Comparison of ENCODE assay signal across 27 cellular contexts in the genomic region with DNA sequence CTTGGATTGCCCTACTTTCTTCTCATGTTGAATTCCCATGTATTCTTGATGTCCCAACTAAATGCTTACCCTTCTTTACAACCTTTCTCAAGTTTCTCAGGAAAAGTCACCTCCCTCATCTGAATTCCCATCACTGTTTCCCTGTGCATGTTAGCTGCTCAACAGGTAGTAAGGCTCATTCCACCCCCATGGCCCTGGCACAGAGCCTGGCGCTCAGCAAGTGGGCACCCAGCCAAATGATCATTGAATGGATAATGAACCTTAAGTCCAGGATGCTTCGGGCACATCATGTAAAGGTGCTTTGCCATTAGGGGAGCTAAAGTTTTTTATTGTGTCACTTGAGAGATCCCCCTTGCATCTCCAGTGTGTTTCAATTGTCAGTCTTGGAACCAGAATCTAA.
DNase-seq lines count a peak whose midpoint lies in the region; ATAC-seq, FAIRE-seq and TF ChIP-seq lines count a peak whose summit lies in the region.
"Had no signal": no experiment of that assay in that cellular context is flagged by ENCODE, and none has a peak within 500 bp of the region (broad histone marks: within the 10 kb centered on the region; RNA-seq: fewer than 3 reads in every experiment).

No MANE protein-coding gene starts in this region.

- FAIRE-seq in H54 (lab: Jason Lieb, UNC) = peak; percentile 45
- FAIRE-seq: astrocyte, GM12878 had no signal

- intact Hi-C loops in MCF 10A (cut with micrococcal nuclease) (no loop called here), mucosa of descending colon (cut with DNase I, micrococcal nuclease) (no loop called here)

- H3K9me3 Mint-ChIP-seq in MCF 10A (ENCODE audit: unreplicated experiment) = no peaks in the 10 kb centered on the region
- H3K9me3 Mint-ChIP-seq in stimulated activated memory B cell treated with anti-CD40 and anti-IgM and Interleukin-4, amounts not matched to agents 10 μg/mL and 1 μg/mL and 100 μg/mL, for 72 hours = no peaks in the 10 kb centered on the region
- H3K9me3 Mint-ChIP-seq: activated naive CD4-positive, alpha-beta T cell treated with anti-CD3 and anti-CD28 coated beads, Interleukin-2, amount 50 U/mL, for 24 hours; CD4-positive, alpha-beta memory T cell; immature natural killer cell; stimulated activated effector memory CD8-positive, alpha-beta T cell treated with anti-CD3 and anti-CD28 coated beads, Interleukin-12 subunit alpha, Interleukin-12 subunit beta, amount 100 ng/mL, for 72 hours; T-helper 1 cell treated with Interleukin-12 subunit alpha and Interleukin-12 subunit beta and Interleukin-4 antibody, amounts not matched to agents 30 μg/mL and 1 μg/mL, for 36 hours had no signal

- H3K9me3 ChIP-seq in mucosa of descending colon = no peaks in the 10 kb centered on the region
- H3K9me3 ChIP-seq: lower lobe of right lung, thoracic aorta had no signal

- no peak overlapping the region for H3K27ac Mint-ChIP-seq in MCF 10A (ENCODE audit: low read depth, unreplicated experiment)
- no peak overlapping the region for H3K27ac Mint-ChIP-seq in stimulated activated memory B cell treated with anti-CD40 and anti-IgM and Interleukin-4, amounts not matched to agents 10 μg/mL and 1 μg/mL and 100 μg/mL, for 72 hours
- H3K27ac Mint-ChIP-seq: activated naive CD4-positive, alpha-beta T cell treated with anti-CD3 and anti-CD28 coated beads, Interleukin-2, amount 50 U/mL, for 24 hours; CD4-positive, alpha-beta memory T cell; immature natural killer cell; stimulated activated effector memory CD8-positive, alpha-beta T cell treated with anti-CD3 and anti-CD28 coated beads, Interleukin-12 subunit alpha, Interleukin-12 subunit beta, amount 100 ng/mL, for 72 hours; T-helper 1 cell treated with Interleukin-12 subunit alpha and Interleukin-12 subunit beta and Interleukin-4 antibody, amounts not matched to agents 30 μg/mL and 1 μg/mL, for 36 hours had no signal

- H3K27me3 Mint-ChIP-seq in MCF 10A (ENCODE audit: insufficient read depth, unreplicated experiment) = no peaks in the 10 kb centered on the region
- no peaks in the 10 kb centered on the region for H3K27me3 Mint-ChIP-seq in stimulated activated memory B cell treated with anti-CD40 and anti-IgM and Interleukin-4, amounts not matched to agents 10 μg/mL and 1 μg/mL and 100 μg/mL, for 72 hours
- H3K27me3 Mint-ChIP-seq: activated naive CD4-positive, alpha-beta T cell treated with anti-CD3 and anti-CD28 coated beads, Interleukin-2, amount 50 U/mL, for 24 hours; CD4-positive, alpha-beta memory T cell had no signal

- TF ChIP-seq CTCF in MCF 10A (IDR thresholded peaks at IDR 0.05; ENCODE audit: unreplicated experiment) (no peak), mucosa of descending colon (IDR thresholded peaks at IDR 0.05) (no peak)

- no peak for TF ChIP-seq POLR2A in H54 (IDR thresholded peaks at IDR 0.05; ENCODE audit: low read depth, low read length)

- H3K36me3 ChIP-seq in mucosa of descending colon (ENCODE audit: low read depth) = no peaks in the 10 kb centered on the region
- H3K36me3 ChIP-seq: lower lobe of right lung, thoracic aorta had no signal

- no TSS peak for BruUV-seq in MCF 10A (replicated peaks; lab: Mats Ljungman, UMichigan)

- peaks cover 10% of the 10 kb centered on the region for H3K36me3 Mint-ChIP-seq in MCF 10A (ENCODE audit: insufficient read depth, unreplicated experiment)
- no peaks in the 10 kb centered on the region for H3K36me3 Mint-ChIP-seq in stimulated activated memory B cell treated with anti-CD40 and anti-IgM and Interleukin-4, amounts not matched to agents 10 μg/mL and 1 μg/mL and 100 μg/mL, for 72 hours
- H3K36me3 Mint-ChIP-seq: stimulated activated effector memory CD8-positive, alpha-beta T cell treated with anti-CD3 and anti-CD28 coated beads, Interleukin-12 subunit alpha, Interleukin-12 subunit beta, amount 100 ng/mL, for 72 hours had no signal

- peaks cover 4% of the 10 kb centered on the region for H3K4me1 Mint-ChIP-seq in MCF 10A (ENCODE audit: insufficient read depth, unreplicated experiment)
- no peaks in the 10 kb centered on the region for H3K4me1 Mint-ChIP-seq in stimulated activated memory B cell treated with anti-CD40 and anti-IgM and Interleukin-4, amounts not matched to agents 10 μg/mL and 1 μg/mL and 100 μg/mL, for 72 hours
- H3K4me1 Mint-ChIP-seq: activated naive CD4-positive, alpha-beta T cell treated with anti-CD3 and anti-CD28 coated beads, Interleukin-2, amount 50 U/mL, for 24 hours; immature natural killer cell; stimulated activated effector memory CD8-positive, alpha-beta T cell treated with anti-CD3 and anti-CD28 coated beads, Interleukin-12 subunit alpha, Interleukin-12 subunit beta, amount 100 ng/mL, for 72 hours had no signal

- ATAC-seq in mucosa of descending colon = no peak
- no peak for ATAC-seq in stimulated activated memory B cell treated with anti-CD40 and anti-IgM and Interleukin-4, amounts not matched to agents 10 μg/mL and 1 μg/mL and 100 μg/mL, for 72 hours
- ATAC-seq: GM12878; lower lobe of right lung; stimulated activated effector memory CD8-positive, alpha-beta T cell treated with anti-CD3 and anti-CD28 coated beads, Interleukin-12 subunit alpha, Interleukin-12 subunit beta, amount 100 ng/mL, for 72 hours had no signal

- H3K4me3 Mint-ChIP-seq in MCF 10A (ENCODE audit: unreplicated experiment) = no peak overlapping the region
- no peak overlapping the region for H3K4me3 Mint-ChIP-seq in stimulated activated memory B cell treated with anti-CD40 and anti-IgM and Interleukin-4, amounts not matched to agents 10 μg/mL and 1 μg/mL and 100 μg/mL, for 72 hours
- H3K4me3 Mint-ChIP-seq: activated naive CD4-positive, alpha-beta T cell treated with anti-CD3 and anti-CD28 coated beads, Interleukin-2, amount 50 U/mL, for 24 hours; CD4-positive, alpha-beta memory T cell; immature natural killer cell; stimulated activated effector memory CD8-positive, alpha-beta T cell treated with anti-CD3 and anti-CD28 coated beads, Interleukin-12 subunit alpha, Interleukin-12 subunit beta, amount 100 ng/mL, for 72 hours; T-helper 1 cell treated with Interleukin-12 subunit alpha and Interleukin-12 subunit beta and Interleukin-4 antibody, amounts not matched to agents 30 μg/mL and 1 μg/mL, for 36 hours had no signal

- CTCF ChIA-PET in MCF 10A (lab: Yijun Ruan, JAX) = interaction anchor here (0.8 kb wide), 1 partner anchor 1099 kb away, joined by 3 read pairs; no protein-coding TSS in a partner anchor

- DNase-seq in H54 (ENCODE audit: insufficient read length, low spot score) (no peak), NCI-H2029 (lab: John Stamatoyannopoulos, UW) (peak; percentile 40), MCF 10A (ENCODE audit: unreplicated experiment) (peak; percentile 20), mucosa of descending colon (peak in 2 of 3 donors; percentile 7 to 30), NK-92 (lab: John Stamatoyannopoulos, UW; ENCODE audit: unreplicated experiment) (no peak), amniotic stem cell (lab: John Stamatoyannopoulos, UW) (no peak)
- DNase-seq: activated CD4-positive, alpha-beta T cell treated with anti-CD3 and anti-CD28 coated beads for 4 hours; CD4-positive, alpha-beta memory T cell; cerebellar nuclear complex; DND-41; foreskin melanocyte; HCEC 1CT; immature natural killer cell; lower lobe of right lung; MV-4-11; NCI-H82; SIG-M5; stimulated activated CD4-positive, alpha-beta T cell treated with anti-CD3 and anti-CD28 coated beads, Interleukin-2, amount 100 ng/mL, for 24 hours had no signal

- POLR2A ChIA-PET in MCF 10A (lab: Yijun Ruan, JAX) = interaction anchor here (0.6 kb wide), 1 partner anchor 558 kb away, joined by 3 read pairs; no protein-coding TSS in a partner anchor

- no peak overlapping the region for H3K4me3 ChIP-seq in mucosa of descending colon
- H3K4me3 ChIP-seq: GM12878, hepatocyte, lower lobe of right lung, skin epidermis, thoracic aorta had no signal

- H3K4me1 ChIP-seq in mucosa of descending colon (ENCODE audit: low read depth) = no peaks in the 10 kb centered on the region
- H3K4me1 ChIP-seq: lower lobe of right lung had no signal

Comparison
In these comparisons a context has a peak if more than half of its experiments do, and no peak if none do; other contexts are left out.
1. DNase-seq: peak in NCI-H2029 (single experiment), MCF 10A (single experiment) and mucosa of descending colon (2 of 3); none in H54 (single experiment), NK-92 (single experiment) and amniotic stem cell (single experiment).